ENCODE assay signal across 23 cellular contexts in the genomic region with DNA sequence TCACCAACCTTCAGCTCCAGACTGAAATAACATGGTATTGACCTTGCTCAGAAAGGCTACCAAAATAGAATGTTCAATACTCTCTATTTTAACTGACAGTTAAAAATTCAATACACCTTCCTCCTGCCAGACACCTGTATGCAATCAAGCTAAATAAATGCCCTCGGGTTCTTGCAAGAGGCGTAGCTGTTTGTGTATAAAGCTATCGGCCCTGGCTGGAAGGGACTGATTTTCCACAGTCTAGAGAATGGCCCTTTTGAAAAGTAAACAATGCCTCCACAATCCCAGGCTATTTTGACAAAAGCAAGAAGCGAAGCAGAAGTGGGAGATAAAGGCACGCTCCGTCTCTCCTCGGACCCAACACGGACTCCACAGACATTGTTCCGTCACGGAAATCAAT.
"Had no signal": no experiment of that assay in that cellular context is flagged by ENCODE, and none has a peak within 500 bp of the region (broad histone marks: within the 10 kb centered on the region; RNA-seq: fewer than 3 reads in every experiment).

No MANE protein-coding gene starts in this region.

- H3K9me3 Mint-ChIP-seq: activated naive CD4-positive, alpha-beta T cell treated with anti-CD3 and anti-CD28 coated beads for 36 hours; activated naive CD8-positive, alpha-beta T cell treated with anti-CD3 and anti-CD28 coated beads for 36 hours; effector memory CD8-positive, alpha-beta T cell; nephron progenitor cell; stimulated activated naive CD8-positive, alpha-beta T cell treated with anti-CD3 and anti-CD28 coated beads, Interleukin-15, amount 100 ng/mL, for 72 hours had no signal

- DNase-seq: activated CD4-positive, alpha-beta T cell treated with anti-CD3 and anti-CD28 coated beads for 48 hours; activated CD4-positive, alpha-beta T cell treated with anti-CD3 and anti-CD28 coated beads, Interleukin-2, amount 50 U/mL, for 48 hours; activated CD8-positive, alpha-beta memory T cell treated with anti-CD3 and anti-CD28 coated beads for 24 hours; activated effector memory CD4-positive, alpha-beta T cell treated with anti-CD3 and anti-CD28 coated beads, Interleukin-2, amount 50 U/mL, for 16 hours; activated naive CD4-positive, alpha-beta T cell treated with anti-CD3 and anti-CD28 coated beads for 36 hours; activated naive CD8-positive, alpha-beta T cell treated with anti-CD3 and anti-CD28 coated beads for 36 hours; adrenal gland; body of pancreas; effector memory CD8-positive, alpha-beta T cell; erythroblast; gastrocnemius medialis; islet precursor cell; left ventricle myocardium inferior; mucosa of descending colon; nephron progenitor cell; retina; stimulated activated CD4-positive, alpha-beta T cell treated with anti-CD3 and anti-CD28 coated beads, Interleukin-4, amount 100 ng/mL, for 24 hours; stimulated activated naive CD8-positive, alpha-beta T cell treated with anti-CD3 and anti-CD28 coated beads, Interleukin-15, amount 100 ng/mL, for 72 hours; T-helper 9 cell; upper lobe of left lung had no signal

- H3K36me3 Mint-ChIP-seq: activated naive CD8-positive, alpha-beta T cell treated with anti-CD3 and anti-CD28 coated beads for 36 hours; stimulated activated effector memory CD8-positive, alpha-beta T cell treated with anti-CD3 and anti-CD28 coated beads, Interleukin-12 subunit alpha, Interleukin-12 subunit beta, amount 100 ng/mL, for 72 hours had no signal

- H3K27ac Mint-ChIP-seq: activated naive CD4-positive, alpha-beta T cell treated with anti-CD3 and anti-CD28 coated beads for 36 hours; activated naive CD8-positive, alpha-beta T cell treated with anti-CD3 and anti-CD28 coated beads for 36 hours; activated T-helper 1 cell treated with anti-CD3 and anti-CD28 coated beads, Interleukin-12 subunit alpha, Interleukin-12 subunit beta, Interleukin-2, Interleukin-4 antibody, amounts not matched to agents 30 ng/mL and 10 ng/mL and 1 ng/mL, durations not matched to agents 14 hours and 24 hours and 36 hours; effector memory CD8-positive, alpha-beta T cell; nephron progenitor cell; stimulated activated effector memory CD8-positive, alpha-beta T cell treated with anti-CD3 and anti-CD28 coated beads, Interleukin-12 subunit alpha, Interleukin-12 subunit beta, amount 100 ng/mL, for 72 hours had no signal

- H3K4me1 Mint-ChIP-seq: activated naive CD8-positive, alpha-beta T cell treated with anti-CD3 and anti-CD28 coated beads for 36 hours; stimulated activated effector memory CD8-positive, alpha-beta T cell treated with anti-CD3 and anti-CD28 coated beads, Interleukin-12 subunit alpha, Interleukin-12 subunit beta, amount 100 ng/mL, for 72 hours; stimulated activated naive CD8-positive, alpha-beta T cell treated with anti-CD3 and anti-CD28 coated beads, Interleukin-15, amount 100 ng/mL, for 72 hours had no signal

- H3K4me3 Mint-ChIP-seq: activated naive CD4-positive, alpha-beta T cell treated with anti-CD3 and anti-CD28 coated beads for 36 hours; activated naive CD8-positive, alpha-beta T cell treated with anti-CD3 and anti-CD28 coated beads for 36 hours; activated T-helper 1 cell treated with anti-CD3 and anti-CD28 coated beads, Interleukin-12 subunit alpha, Interleukin-12 subunit beta, Interleukin-2, Interleukin-4 antibody, amounts not matched to agents 30 ng/mL and 10 ng/mL and 1 ng/mL, durations not matched to agents 14 hours and 24 hours and 36 hours; effector memory CD8-positive, alpha-beta T cell; nephron progenitor cell; stimulated activated effector memory CD8-positive, alpha-beta T cell treated with anti-CD3 and anti-CD28 coated beads, Interleukin-12 subunit alpha, Interleukin-12 subunit beta, amount 100 ng/mL, for 72 hours; stimulated activated naive CD8-positive, alpha-beta T cell treated with anti-CD3 and anti-CD28 coated beads, Interleukin-15, amount 100 ng/mL, for 72 hours had no signal

- ATAC-seq: body of pancreas; effector memory CD8-positive, alpha-beta T cell; gastrocnemius medialis; mucosa of descending colon; sciatic nerve; stimulated activated effector memory CD8-positive, alpha-beta T cell treated with anti-CD3 and anti-CD28 coated beads, Interleukin-12 subunit alpha, Interleukin-12 subunit beta, amount 100 ng/mL, for 72 hours; stimulated activated naive CD8-positive, alpha-beta T cell treated with anti-CD3 and anti-CD28 coated beads, Interleukin-15, amount 100 ng/mL, for 72 hours had no signal
